17 cellular contexts compared by ENCODE assay signal in the genomic region with DNA sequence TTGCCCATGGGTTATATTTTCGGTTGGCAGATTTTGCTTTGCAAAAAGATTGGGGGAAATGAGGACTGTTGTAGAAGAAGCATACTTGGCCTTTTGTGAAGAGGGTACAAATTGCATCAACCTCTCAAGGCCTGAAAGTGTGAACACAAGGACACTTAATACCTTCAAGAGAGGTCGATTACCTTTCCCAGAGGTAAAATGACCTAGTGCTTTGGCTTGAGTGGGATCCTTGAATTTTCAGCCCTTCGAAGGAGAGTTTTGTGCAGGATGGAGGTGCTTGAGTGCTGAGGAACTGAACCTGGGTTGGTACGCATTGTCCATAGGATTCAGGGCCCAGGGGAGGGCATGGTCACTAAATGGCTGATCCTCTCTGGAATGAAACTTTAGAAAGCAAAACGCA. TPM values are rescaled to one million over a fixed set of nuclear protein-coding genes. Genes with fewer than 3 reads are reported as not detected.
A peak's percentile ranks its signal among the peaks of the same experiment; 100 is the strongest.
DNase-seq lines count a peak whose midpoint lies in the region; ATAC-seq, FAIRE-seq and TF ChIP-seq lines count a peak whose summit lies in the region.
"Had no signal": no experiment of that assay in that cellular context is flagged by ENCODE, and none has a peak within 500 bp of the region (broad histone marks: within the 10 kb centered on the region; RNA-seq: fewer than 3 reads in every experiment).

No MANE protein-coding gene starts in this region.

- H3K4me1 ChIP-seq in MM.1S (ENCODE audit: low read length) = 0 out of 2 replicates have a peak, but pooled peaks cover 3% of the 10 kb centered on the region
- H3K4me1 ChIP-seq in K562 (replicated peaks in 1 of 2; ENCODE audit: control insufficient read depth in 2 of 2, insufficient read depth in 2 of 2, low read length in 2 of 2) = peaks cover 0 to 2% of the 10 kb centered on the region in 2 experiments; a peak in 2 of 5 replicates
- no peaks in the 10 kb centered on the region for H3K4me1 ChIP-seq in upper lobe of right lung
- H3K4me1 ChIP-seq: BLaER1 had no signal

- no peaks in the 10 kb centered on the region for H3K9me2 ChIP-seq in MM.1S (replicated peaks; ENCODE audit: insufficient read depth, low read length)

- H3F3A ChIP-seq in MM.1S (ENCODE audit: insufficient read depth, low read length) = no peaks in the 10 kb centered on the region

- H4K20me1 ChIP-seq in MM.1S (ENCODE audit: insufficient read depth, low read length) = no peaks in the 10 kb centered on the region
- no peaks in the 10 kb centered on the region for H4K20me1 ChIP-seq in K562 (replicated peaks; ENCODE audit: control insufficient read depth, insufficient read depth, low read length)
- H4K20me1 ChIP-seq: BLaER1 had no signal

- POLR2A ChIA-PET in K562 (lab: Yijun Ruan, JAX) = no interaction called here

- H3K9ac ChIP-seq in MM.1S (ENCODE audit: low read length) (no peak overlapping the region), K562 (ENCODE audit: insufficient read depth in 1 of 2, low read depth in 2 of 2, low read length in 2 of 2) (no peak overlapping the region)
- H3K9ac ChIP-seq: BLaER1, KMS-11 had no signal

- H3K4me2 ChIP-seq in MM.1S (ENCODE audit: low read depth, low read length) (peak overlapping the region; percentile 20; the same call in 1 of the 2 replicates), K562 (ENCODE audit: insufficient read depth, low read length) (peak overlapping the region; percentile 43; the same call in 1 of the 2 replicates)
- H3K4me2 ChIP-seq: BLaER1, GM23338, KMS-11 had no signal

- H3K9me1 ChIP-seq in K562 (ENCODE audit: control insufficient read depth, insufficient read depth, low read length) = no peaks in the 10 kb centered on the region

- no TSS peak for BruUV-seq in K562 (replicated peaks; lab: Mats Ljungman, UMichigan)

- TF ChIP-seq CTCF in MM.1S (IDR thresholded peaks at IDR 0.05; ENCODE audit: low read length) = no peak
- no peak for TF ChIP-seq CTCF in K562 (IDR thresholded peaks at IDR 0.05 in 2 of 3, conservative IDR thresholded peaks at IDR 0.05 in 1 of 3; ENCODE audit: insufficient read depth in 2 of 3, low read depth in 1 of 3, low read length in 3 of 3)
- no peak for TF ChIP-seq CTCF in upper lobe of right lung (IDR thresholded peaks at IDR 0.05)
- no peak for TF ChIP-seq CTCF in GM13977 (IDR thresholded peaks at IDR 0.05; ENCODE audit: extremely low read depth, insufficient read depth, missing control alignments)

- DNase-seq in DMS79 (lab: John Stamatoyannopoulos, UW) = peak; percentile 54
- no peak for DNase-seq in MM.1S
- no peak for DNase-seq in K562 (ENCODE audit: extremely low read depth in 1 of 4, low spot score in 3 of 4)
- no peak for DNase-seq in upper lobe of right lung
- no peak for DNase-seq in HT-29 (ENCODE audit: low spot score)
- no peak for DNase-seq in GM13977 (ENCODE audit: low spot score)
- DNase-seq: CD4-positive, alpha-beta memory T cell; HCEC 1CT had no signal

- FAIRE-seq in K562 (lab: Jason Lieb, UNC) = no peak
- FAIRE-seq: A204.1, G401.6, GM12891, GM18507, H54 had no signal

- WGBS in K562 (ENCODE audit: insufficient coverage, low coverage, missing lambda C conversion rate) = 31% methylated on average over 5 of the region's 5 CpGs

- ATAC-seq in K562 = no peak
- ATAC-seq in upper lobe of right lung = peak; percentile 69
- ATAC-seq in HG02970 (IDR thresholded peaks at IDR 0.05; ENCODE audit: low FRiP score, unreplicated experiment) = no peak
- ATAC-seq: GM23338 had no signal

- intact Hi-C loops in K562 (cut with micrococcal nuclease) = no loop called here
- intact Hi-C loops in upper lobe of right lung (cut with DNase I) = no loop called here

- no peak for TF ChIP-seq RAD21 in K562 (CRISPR knock-in tag; conservative IDR thresholded peaks at IDR 0.05 in 1 of 2, IDR thresholded peaks at IDR 0.05 in 1 of 2)

- in situ Hi-C loops in K562 (cut with MboI) = no loop called here
- in situ Hi-C loops in GM13977 (cut with MboI; ENCODE audit: low pct_unique_long_range_greater_than_20kb, low sequenced_read_pairs, unreplicated experiment) = no loop called here

- peak overlapping the region; percentile 23; the same call in 1 of the 2 replicates for H3K4me3 ChIP-seq in MM.1S (ENCODE audit: low read length)
- no peak overlapping the region for H3K4me3 ChIP-seq in K562
- H3K4me3 ChIP-seq in upper lobe of right lung = no peak overlapping the region
- H3K4me3 ChIP-seq: BLaER1, GM23338 had no signal

- peak overlapping the region; percentile 60 for H2AFZ ChIP-seq in MM.1S (ENCODE audit: low read length)
- H2AFZ ChIP-seq in K562 (ENCODE audit: low read depth, low read length) = peak overlapping the region; percentile 76
- H2AFZ ChIP-seq: GM23338 had no signal

- CTCF ChIA-PET in K562 (lab: Yijun Ruan, JAX; ENCODE audit: low intra/inter-chr PET ratio) = no interaction called here

- H3K36me3 ChIP-seq in MM.1S (replicated peaks; ENCODE audit: insufficient read depth, low read length) = no peaks in the 10 kb centered on the region
- no peaks in the 10 kb centered on the region for H3K36me3 ChIP-seq in K562 (ENCODE audit: control insufficient read depth, insufficient read depth, low read length)
- no peaks in the 10 kb centered on the region for H3K36me3 ChIP-seq in upper lobe of right lung
- H3K36me3 ChIP-seq: BLaER1 had no signal

- TF ChIP-seq POLR2A in K562 (conservative IDR thresholded peaks at IDR 0.05) = no peak

- H3K27ac ChIP-seq in MM.1S (ENCODE audit: low read length) (no peak overlapping the region), K562 (ENCODE audit: extremely low read depth, low read depth, low read length) (no peak overlapping the region), upper lobe of right lung (no peak overlapping the region)
- H3K27ac ChIP-seq: BLaER1, KMS-11 had no signal

- TF ChIP-seq EP300 in K562 (IDR thresholded peaks at IDR 0.05; ENCODE audit: low read length) = no peak

- H3K9me3 ChIP-seq in MM.1S (replicated peaks; ENCODE audit: insufficient read depth, low read length) = no peaks in the 10 kb centered on the region
- no peaks in the 10 kb centered on the region for H3K9me3 ChIP-seq in K562 (replicated peaks; ENCODE audit: control insufficient read depth, insufficient read depth, low read depth, low read length)
- H3K9me3 ChIP-seq in upper lobe of right lung = no peaks in the 10 kb centered on the region
- H3K9me3 ChIP-seq: BLaER1 had no signal

- H3K27me3 ChIP-seq in MM.1S (replicated peaks; ENCODE audit: insufficient read depth, low read length) = no peaks in the 10 kb centered on the region
- H3K27me3 ChIP-seq in K562 (ENCODE audit: control insufficient read depth in 2 of 2, insufficient read depth in 2 of 2, low read length in 2 of 2) = no peaks in the 10 kb centered on the region
- H3K27me3 ChIP-seq in upper lobe of right lung = no peaks in the 10 kb centered on the region
- H3K27me3 ChIP-seq: BLaER1 had no signal

- H3K79me2 ChIP-seq in MM.1S (ENCODE audit: low read length) (no peaks in the 10 kb centered on the region), K562 (ENCODE audit: control insufficient read depth, insufficient read depth, low read length) (no peaks in the 10 kb centered on the region)

TF ChIP-seq in K562, 482 proteins besides CTCF, POLR2A, EP300 and RAD21 (continues in another document):
- TF ChIP-seq ZNF3 (CRISPR knock-in tag; IDR thresholded peaks at IDR 0.05) (no peak), MXI1 (IDR thresholded peaks at IDR 0.05; ENCODE audit: low read depth, low read length) (no peak), NR2C2 (CRISPR knock-in tag; IDR thresholded peaks at IDR 0.05) (no peak), NR2C2 (tag; IDR thresholded peaks at IDR 0.05) (no peak), NBN (IDR thresholded peaks at IDR 0.05; ENCODE audit: low read depth) (no peak), ETV5 (CRISPR knock-in tag; IDR thresholded peaks at IDR 0.05; ENCODE audit: low read depth) (no peak), ZNF184 (CRISPR knock-in tag; IDR thresholded peaks at IDR 0.05) (no peak), PTBP1 (IDR thresholded peaks at IDR 0.05; ENCODE audit: low read depth, low read length) (no peak), GABPA (tag; conservative IDR thresholded peaks at IDR 0.05; ENCODE audit: low read depth) (no peak), HNRNPLL (IDR thresholded peaks at IDR 0.05; ENCODE audit: low read depth, low read length, poor library complexity, severe bottlenecking) (no peak), TAF1 (IDR thresholded peaks at IDR 0.05; ENCODE audit: control insufficient read depth, extremely low read depth, insufficient read depth, low read length, severe bottlenecking) (no peak), ZFX (CRISPR knock-in tag; IDR thresholded peaks at IDR 0.05) (no peak), ZNF589 (CRISPR knock-in tag; IDR thresholded peaks at IDR 0.05; ENCODE audit: low read depth) (no peak)
- TF ChIP-seq, protein P1, sequence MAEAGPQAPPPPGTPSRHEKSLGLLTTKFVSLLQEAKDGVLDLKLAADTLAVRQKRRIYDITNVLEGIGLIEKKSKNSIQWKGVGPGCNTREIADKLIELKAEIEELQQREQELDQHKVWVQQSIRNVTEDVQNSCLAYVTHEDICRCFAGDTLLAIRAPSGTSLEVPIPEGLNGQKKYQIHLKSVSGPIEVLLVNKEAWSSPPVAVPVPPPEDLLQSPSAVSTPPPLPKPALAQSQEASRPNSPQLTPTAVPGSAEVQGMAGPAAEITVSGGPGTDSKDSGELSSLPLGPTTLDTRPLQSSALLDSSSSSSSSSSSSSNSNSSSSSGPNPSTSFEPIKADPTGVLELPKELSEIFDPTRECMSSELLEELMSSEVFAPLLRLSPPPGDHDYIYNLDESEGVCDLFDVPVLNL (CRISPR knock-in tag; IDR thresholded peaks at IDR 0.05; ENCODE audit: low read depth) = no peak

RNA-seq across cellular contexts. Expression of gene NKAP, which starts 27.6 kb away (rescaled TPM):
- 5.0 and 13.7 TPM in 2 replicates for total RNA-seq in K562 (2011; cell fraction: chromatin; rRNA removed; ENCODE audit: low replicate concordance)
- total RNA-seq in K562 (2011; cell fraction: nucleolus; rRNA removed) = 3.0 and 3.2 TPM in 2 replicates
- total RNA-seq in K562 (2011; cell fraction: nucleoplasm; rRNA removed) = 5.2 and 14.0 TPM in 2 replicates
- total RNA-seq in K562 (2014; rRNA removed) = 7.1 and 8.1 TPM in 2 replicates
- total RNA-seq in K562 (2014; rRNA removed; fragmentation: Illumina TruSeq; extraction: Trizol) = 8.2 and 10.6 TPM in 2 replicates
- total RNA-seq in K562 (2015; rRNA removed; fragmentation: Illumina TruSeq; extraction: Trizol) = 6.3 and 7.0 TPM in 2 replicates
- total RNA-seq in K562 (2021) = 8.2 and 8.8 TPM in 2 replicates
- polyA plus RNA-seq in K562 (2011; rRNA removed) = 5.6 and 6.3 TPM in 2 replicates
- 3.6 and 4.1 TPM in 2 replicates for polyA plus RNA-seq in K562 (2011; cell fraction: cytosol; rRNA removed)
- 2.1 and 2.2 TPM in 2 replicates for polyA plus RNA-seq in K562 (2011; cell fraction: nucleus; rRNA removed)
- 5.4 and 9.4 TPM in 2 replicates for polyA plus RNA-seq in K562 (2012)
- 5.8 and 6.7 TPM in 2 replicates for polyA plus RNA-seq in K562 (2014; fragmentation: Illumina TruSeq; extraction: Trizol)
- 1 to 10 TPM; 3.1 to 3.4 TPM for polyA plus RNA-seq in K562 (2014; fragmentation: Nextera tagmentation; extraction: Ambion mirVana)
- 6.4 and 8.3 TPM in 2 replicates for polyA plus RNA-seq in K562 (2014; rRNA removed)
- polyA minus RNA-seq in K562 (2011; rRNA and poly(A)+ RNA removed) = 4.8 and 6.5 TPM in 2 replicates
- 2.9 and 3.5 TPM in 2 replicates for polyA minus RNA-seq in K562 (2011; cell fraction: cytosol; rRNA and poly(A)+ RNA removed)
- polyA minus RNA-seq in K562 (2011; cell fraction: nucleus; rRNA and poly(A)+ RNA removed) = 2.3 and 4.4 TPM in 2 replicates
- 7.8 TPM for total RNA-seq in upper lobe of right lung
- total RNA-seq in HT-29 (2014; rRNA removed; shearing (Covaris generic)) = 2.4 and 2.9 TPM in 2 replicates
